ENCODE assay signal across 5 cellular contexts in genomic region chr16:58004736-58005135, GRCh38. TPM values are rescaled to one million over a fixed set of nuclear protein-coding genes. Genes with fewer than 3 reads are reported as not detected.
"Had no signal": no experiment of that assay in that cellular context is flagged by ENCODE, and none has a peak within 500 bp of the region (broad histone marks: within the 10 kb centered on the region; RNA-seq: fewer than 3 reads in every experiment).

No MANE protein-coding gene starts in this region.

RNA-seq across cellular contexts. Expression of gene CNGB1, which starts 33.8 kb away (rescaled TPM):
- total RNA-seq: activated CD4-positive, alpha-beta memory T cell treated with anti-CD3 and anti-CD28 coated beads for 36 hours; activated CD4-positive, alpha-beta T cell treated with anti-CD3 and anti-CD28 coated beads for 36 hours; activated CD8-positive, alpha-beta memory T cell treated with anti-CD3 and anti-CD28 coated beads, Interleukin-2, amount 10 ng/mL, durations not matched to agents 7 days and 5 days; fibroblast of lung; kidney epithelial cell had no signal
- polyA plus RNA-seq: fibroblast of lung had no signal
